In the genomic region with DNA sequence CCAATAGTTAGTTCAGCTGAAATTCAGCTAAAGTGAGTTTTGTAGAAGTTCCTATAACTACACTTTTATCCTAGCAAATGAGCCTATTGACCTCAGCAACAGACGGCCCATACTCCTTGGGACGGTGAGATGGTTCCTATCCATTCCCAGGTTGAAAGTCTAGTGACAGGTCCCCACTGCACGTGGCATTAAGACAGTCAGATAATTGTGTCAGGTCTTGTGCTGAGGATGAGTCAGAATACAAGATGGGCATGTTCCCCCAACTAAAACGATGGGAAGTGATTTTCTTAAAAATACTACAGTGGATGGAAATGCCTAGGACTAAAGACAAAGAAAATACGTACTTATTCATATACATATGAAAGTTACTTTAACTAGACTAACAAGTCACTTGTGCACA, we compare ENCODE assay signal across 8 cellular contexts. TPM values are rescaled to one million over a fixed set of nuclear protein-coding genes. Genes with fewer than 3 reads are reported as not detected.
DNase-seq lines count a peak whose midpoint lies in the region; ATAC-seq, FAIRE-seq and TF ChIP-seq lines count a peak whose summit lies in the region.

No MANE protein-coding gene starts in this region.

- no peak for ATAC-seq in RWPE2 (ENCODE audit: low read depth)
- no peak for ATAC-seq in GM21447 (IDR thresholded peaks at IDR 0.05; ENCODE audit: unreplicated experiment)

- H3K27ac ChIP-seq in RWPE2 (ENCODE audit: poor library complexity, severe bottlenecking) (peak overlapping the region; percentile 99), fibroblast of lung (ENCODE audit: insufficient read depth, low read length) (peak overlapping the region; percentile 86), prostate gland (peak overlapping the region in 1 of 2 donors; percentile 81)

- H3K27me3 ChIP-seq in RWPE2 (ENCODE audit: insufficient read depth, poor library complexity, severe bottlenecking) (no peaks in the 10 kb centered on the region), fibroblast of lung (ENCODE audit: control insufficient read depth, insufficient read depth, low read length) (no peaks in the 10 kb centered on the region), prostate gland (replicated peaks; ENCODE audit: insufficient read depth) (no peaks in the 10 kb centered on the region)

- peaks cover 68% of the 10 kb centered on the region for H3K79me2 ChIP-seq in fibroblast of lung (ENCODE audit: control insufficient read depth, insufficient read depth, low read length)

- no peaks in the 10 kb centered on the region for H4K20me1 ChIP-seq in fibroblast of lung (ENCODE audit: control insufficient read depth, extremely low read depth, insufficient read depth, low read length)

- intact Hi-C loops in prostate gland (cut with DNase I): loop anchor here (2.0 to 10.0 kb wide), 5 partner anchors 60 to 268 kb away; no protein-coding TSS in a partner anchor

- no peak for FAIRE-seq in GM12891 (lab: Jason Lieb, UNC)

- WGBS in prostate gland: 56% methylated on average over 5 of the region's 5 CpGs

- H3K4me1 ChIP-seq in RWPE2 (ENCODE audit: insufficient read depth, poor library complexity, severe bottlenecking) (peaks cover 61% of the 10 kb centered on the region), fibroblast of lung (ENCODE audit: control insufficient read depth, extremely low read depth, insufficient read depth, low read length) (peaks cover 4% of the 10 kb centered on the region), prostate gland (replicated peaks) (no peaks in the 10 kb centered on the region)

- peak overlapping the region; percentile 95 for H3K4me2 ChIP-seq in fibroblast of lung (ENCODE audit: extremely low read depth, insufficient read depth, low read length)

- H2AFZ ChIP-seq in fibroblast of lung (ENCODE audit: low read length): no peak overlapping the region

- DNase-seq in EH (ENCODE audit: low read depth): peak; percentile 53
- no peak for DNase-seq in RWPE2 (ENCODE audit: low spot score)
- no peak for DNase-seq in fibroblast of lung (ENCODE audit: low read depth in 2 of 2)
- no peak for DNase-seq in prostate gland (ENCODE audit: low spot score)
- no peak for DNase-seq in HuH-7.5 (ENCODE audit: low spot score)
- DNase-seq in GM12891 (ENCODE audit: insufficient read length, low spot score): no peak
- no peak for DNase-seq in NCI-H2029 (lab: John Stamatoyannopoulos, UW)

- H3K36me3 ChIP-seq in RWPE2 (ENCODE audit: low read depth): peaks cover 66% of the 10 kb centered on the region
- peaks cover 6% of the 10 kb centered on the region for H3K36me3 ChIP-seq in fibroblast of lung (ENCODE audit: control insufficient read depth, insufficient read depth, low read length)
- no peaks in the 10 kb centered on the region for H3K36me3 ChIP-seq in prostate gland

- no peak for TF ChIP-seq CTCF in RWPE2 (IDR thresholded peaks at IDR 0.05; ENCODE audit: poor library complexity, severe bottlenecking)
- no peak for TF ChIP-seq CTCF in fibroblast of lung (conservative IDR thresholded peaks at IDR 0.05 in 1 of 2, IDR thresholded peaks at IDR 0.05 in 1 of 2; ENCODE audit: low read depth in 1 of 2, low read length in 2 of 2)
- no peak for TF ChIP-seq CTCF in prostate gland (IDR thresholded peaks at IDR 0.05)

- TF ChIP-seq POLR2A in prostate gland (IDR thresholded peaks at IDR 0.05) (no peak), GM12891 (IDR thresholded peaks at IDR 0.05; ENCODE audit: low read depth, low read length) (no peak)

- H3K4me3 ChIP-seq in RWPE2 (ENCODE audit: severe bottlenecking): peak overlapping the region; percentile 56
- H3K4me3 ChIP-seq in fibroblast of lung (replicated peaks in 1 of 4; ENCODE audit: control extremely low read depth in 1 of 4, insufficient read depth in 1 of 4, low read depth in 3 of 4, low read length in 4 of 4): peak overlapping the region; percentile 87 to 99 (median 93)
- peak overlapping the region; percentile 49 to 51 for H3K4me3 ChIP-seq in prostate gland

- peak overlapping the region; percentile 84 for H3K9ac ChIP-seq in fibroblast of lung (ENCODE audit: insufficient read depth, low read length)

- H3K9me3 ChIP-seq in RWPE2 (ENCODE audit: severe bottlenecking) (no peaks in the 10 kb centered on the region), fibroblast of lung (ENCODE audit: control insufficient read depth, insufficient read depth, low read depth, low read length) (no peaks in the 10 kb centered on the region), prostate gland (no peaks in the 10 kb centered on the region)

TF ChIP-seq in GM12891, 5 proteins besides CTCF, POLR2A, EP300 and RAD21:
- no peak for TF ChIP-seq PAX5 (IDR thresholded peaks at IDR 0.05; ENCODE audit: insufficient read depth, low read length, severe bottlenecking)
- no peak for TF ChIP-seq TAF1 (IDR thresholded peaks at IDR 0.05; ENCODE audit: low read depth, low read length)
- no peak for TF ChIP-seq POU2F2 (IDR thresholded peaks at IDR 0.05; ENCODE audit: low read depth, low read length)
- TF ChIP-seq POLR2AphosphoS5 (IDR thresholded peaks at IDR 0.05; ENCODE audit: low read depth, low read length): no peak
- no peak for TF ChIP-seq SPI1 (IDR thresholded peaks at IDR 0.05; ENCODE audit: low read depth, low read length)

RNA-seq across cellular contexts. Expression of a gene that starts 2.1 kb away (rescaled TPM):
- total RNA-seq in fibroblast of lung (174 and 461 TPM in 2 replicates), prostate gland (100 to 1,000 TPM in 1 of 2 donors, 10 to 100 TPM in 1; 54.0 to 114 TPM)
- polyA plus RNA-seq in fibroblast of lung: 1,245 and 1,327 TPM in 2 replicates
- 881 and 940 TPM in 2 replicates for polyA plus RNA-seq in fibroblast of lung (2012)
- 3,025 and 3,345 TPM in 2 replicates for polyA minus RNA-seq in fibroblast of lung (ENCODE audit: low replicate concordance)
- polyA plus RNA-seq in GM12891 (2012; ENCODE audit: low read depth, missing spikeins): 0.51 TPM

RNA-seq across cellular contexts. Expression of a gene that starts 27.4 kb away (rescaled TPM):
- total RNA-seq in fibroblast of lung (60.1 and 119 TPM in 2 replicates), prostate gland (10 to 100 TPM; 23.2 to 49.6 TPM)
- polyA plus RNA-seq in fibroblast of lung: 217 and 288 TPM in 2 replicates
- 118 and 133 TPM in 2 replicates for polyA plus RNA-seq in fibroblast of lung (2012)
- polyA minus RNA-seq in fibroblast of lung (ENCODE audit: low replicate concordance): 162 and 212 TPM in 2 replicates
- polyA plus RNA-seq in GM12891 (2012; ENCODE audit: low read depth, missing spikeins): 0.04 TPM
